Comparison of ENCODE assay signal across 28 cellular contexts in genomic region chr19:7468840-7469239, GRCh38. TPM values are rescaled to one million over a fixed set of nuclear protein-coding genes. Genes with fewer than 3 reads are reported as not detected.
"Had no signal": no experiment of that assay in that cellular context is flagged by ENCODE, and none has a peak within 500 bp of the region (broad histone marks: within the 10 kb centered on the region; RNA-seq: fewer than 3 reads in every experiment).

No MANE protein-coding gene starts in this region.

- H2AFZ ChIP-seq: parathyroid adenoma had no signal

- H3K27ac ChIP-seq: ovary, parathyroid adenoma, psoas muscle, skin epidermis, spleen, suprapubic skin, testis, tibial artery, transverse colon, vagina had no signal

- H3K4me2 ChIP-seq: smooth muscle cell had no signal

- H3K27me3 ChIP-seq: ovary, spleen, suprapubic skin, testis, tibial artery, transverse colon, vagina had no signal

- DNase-seq: naive thymus-derived CD8-positive, alpha-beta T cell; nephron progenitor cell; occipital lobe; ovary; posterior cingulate gyrus; psoas muscle; right cardiac atrium; spleen; stimulated activated CD4-positive, alpha-beta T cell treated with anti-CD3 and anti-CD28 coated beads, Interleukin-12 subunit alpha, Interleukin-12 subunit beta, amount 100 ng/mL, for 4 hours; stimulated activated CD4-positive, alpha-beta T cell treated with anti-CD3 and anti-CD28 coated beads, Interleukin-1b, Interleukin-23, amount 100 ng/mL, for 48 hours; stimulated activated CD4-positive, alpha-beta T cell treated with anti-CD3 and anti-CD28 coated beads, Interleukin-4, amount 100 ng/mL, for 1 hour; stimulated activated CD4-positive, alpha-beta T cell treated with anti-CD3 and anti-CD28 coated beads, Interleukin-4, amount 100 ng/mL, for 4 hours; stimulated activated CD8-positive, alpha-beta memory T cell treated with anti-CD3 and anti-CD28 coated beads, Interleukin-4, amount 100 ng/mL, for 48 hours; stimulated activated naive CD4-positive, alpha-beta T cell; stimulated activated naive CD8-positive, alpha-beta T cell treated with anti-CD3 and anti-CD28 coated beads, Interleukin-15, amount 100 ng/mL, for 72 hours; stimulated activated naive CD8-positive, alpha-beta T cell treated with anti-CD3 and anti-CD28 coated beads, Interleukin-15, Interleukin-2, amounts not matched to agents 100 U/mL and 50 U/mL, for 24 hours; substantia nigra; testis; tibial artery; transverse colon had no signal

- H3K9me3 ChIP-seq: ovary, psoas muscle, spleen, suprapubic skin, testis, tibial artery, transverse colon, vagina had no signal

- H3K9ac ChIP-seq: parathyroid adenoma had no signal

- H3K36me3 ChIP-seq: ovary had no signal

- FAIRE-seq: urothelium cell line had no signal

- H3K4me3 ChIP-seq: ovary, psoas muscle, skin epidermis, smooth muscle cell, spleen, suprapubic skin, testis, tibial artery, transverse colon, vagina had no signal

- H3K4me1 ChIP-seq: parathyroid adenoma, psoas muscle, suprapubic skin, testis, tibial artery, transverse colon, vagina had no signal

- ATAC-seq: naive thymus-derived CD8-positive, alpha-beta T cell; psoas muscle; sciatic nerve; stimulated activated memory B cell treated with anti-CD40 and anti-IgM and Interleukin-4, amounts not matched to agents 10 μg/mL and 1 μg/mL and 100 μg/mL, for 72 hours; stimulated activated naive CD8-positive, alpha-beta T cell treated with anti-CD3 and anti-CD28 coated beads, Interleukin-15, amount 100 ng/mL, for 72 hours; stimulated activated naive CD8-positive, alpha-beta T cell treated with anti-CD3 and anti-CD28 coated beads, Interleukin-15, Interleukin-2, amounts not matched to agents 100 U/mL and 50 U/mL, for 24 hours had no signal

RNA-seq across cellular contexts. Expression of gene PEX11G, which starts 20.0 kb away (rescaled TPM):
- total RNA-seq: smooth muscle cell had no signal
